ENCODE assay signal across 15 cellular contexts in the genomic region with DNA sequence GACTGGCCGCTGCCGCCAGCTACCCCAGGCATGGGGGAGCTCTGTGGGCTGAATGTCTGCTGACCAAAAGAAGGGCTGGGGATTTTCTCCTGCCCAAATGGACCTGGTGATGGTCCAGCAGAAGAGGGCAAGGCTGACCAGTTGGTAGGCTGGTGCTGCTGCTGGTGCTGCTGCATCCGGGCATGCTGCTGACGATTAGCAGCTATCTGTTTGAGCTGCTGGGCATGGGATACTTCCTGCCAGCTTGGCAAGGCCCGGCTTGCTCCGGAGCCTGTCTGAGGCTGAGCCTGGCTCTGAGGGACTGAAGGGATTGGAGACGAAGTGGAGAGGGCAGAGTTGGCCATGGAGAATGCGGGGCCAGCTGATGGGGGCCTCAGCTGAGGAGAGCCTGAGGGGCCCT.
DNase-seq lines count a peak whose midpoint lies in the region; ATAC-seq, FAIRE-seq and TF ChIP-seq lines count a peak whose summit lies in the region.
"Had no signal": no experiment of that assay in that cellular context is flagged by ENCODE, and none has a peak within 500 bp of the region (broad histone marks: within the 10 kb centered on the region; RNA-seq: fewer than 3 reads in every experiment).

No MANE protein-coding gene starts in this region.

- H3K4me2 ChIP-seq in GM12878 (ENCODE audit: control insufficient read depth, insufficient read depth): no peak overlapping the region

- H3K9me3 ChIP-seq in GM12878 (replicated peaks; ENCODE audit: control insufficient read depth, insufficient read depth, low read length): no peaks in the 10 kb centered on the region
- H3K9me3 ChIP-seq: SJCRH30 had no signal

- no peak overlapping the region for H3K9ac ChIP-seq in GM12878 (ENCODE audit: control insufficient read depth, insufficient read depth, low read length)

- no peak for TF ChIP-seq CTCF in Calu3 (IDR thresholded peaks at IDR 0.05; ENCODE audit: unreplicated experiment)
- TF ChIP-seq CTCF in GM12878 (IDR thresholded peaks at IDR 0.05 in 2 of 3, conservative IDR thresholded peaks at IDR 0.05 in 1 of 3; ENCODE audit: control insufficient read depth in 2 of 3, extremely low read depth in 1 of 3, insufficient read depth in 1 of 3, low read depth in 3 of 3, low read length in 3 of 3): no peak

- peak overlapping the region; percentile 74 for H3K27ac Mint-ChIP-seq in activated T-cell treated with anti-CD3 and anti-CD28 coated beads, Interleukin-2, amount 50 U/mL, for 72 hours
- no peak overlapping the region for H3K27ac Mint-ChIP-seq in Calu3 (ENCODE audit: unreplicated experiment)
- peak overlapping the region; percentile 73 for H3K27ac Mint-ChIP-seq in stimulated activated effector memory CD8-positive, alpha-beta T cell treated with anti-CD3 and anti-CD28 coated beads, Interleukin-12 subunit alpha, Interleukin-12 subunit beta, amount 100 ng/mL, for 72 hours
- H3K27ac Mint-ChIP-seq in activated naive CD4-positive, alpha-beta T cell treated with anti-CD3 and anti-CD28 coated beads, Interleukin-2, amount 10 ng/mL, durations not matched to agents 7 days and 5 days: no peak overlapping the region

- no peak for TF ChIP-seq RAD21 in GM12878 (IDR thresholded peaks at IDR 0.05; ENCODE audit: insufficient read depth, low read depth, low read length)

- H3K27me3 Mint-ChIP-seq in activated T-cell treated with anti-CD3 and anti-CD28 coated beads, Interleukin-2, amount 50 U/mL, for 72 hours (ENCODE audit: low read depth): no peaks in the 10 kb centered on the region
- no peaks in the 10 kb centered on the region for H3K27me3 Mint-ChIP-seq in Calu3 (ENCODE audit: unreplicated experiment)
- H3K27me3 Mint-ChIP-seq in activated naive CD4-positive, alpha-beta T cell treated with anti-CD3 and anti-CD28 coated beads, Interleukin-2, amount 10 ng/mL, durations not matched to agents 7 days and 5 days: no peaks in the 10 kb centered on the region

- DNase-seq in activated T-cell treated with anti-CD3 and anti-CD28 coated beads, Interleukin-2, amount 50 U/mL, for 72 hours: no peak
- DNase-seq in activated T-cell treated with anti-CD3 and anti-CD28 coated beads, Interleukin-2, amount 50 U/mL, for 1 hour: no peak
- DNase-seq in Calu3 (no peak), GM12878 (ENCODE audit: low read depth, low spot score) (no peak), RPMI8226 (no peak)
- DNase-seq in stimulated activated effector memory CD8-positive, alpha-beta T cell treated with anti-CD3 and anti-CD28 coated beads, Interleukin-12 subunit alpha, Interleukin-12 subunit beta, amount 100 ng/mL, for 72 hours (ENCODE audit: low spot score in 2 of 2): no peak
- DNase-seq in activated naive CD4-positive, alpha-beta T cell treated with anti-CD3 and anti-CD28 coated beads, Interleukin-2, amount 10 ng/mL, durations not matched to agents 7 days and 5 days: no peak
- DNase-seq: AML-193, DMS 273 treated with DMSO at 0.1 percent for 48 hours, Kasumi-1, NCI-H187 treated with DMSO at 0.1 percent for 48 hours, NCI-H510A, NCI-H82, SJCRH30 had no signal

- peaks cover 5 to 6% of the 10 kb centered on the region in 2 experiments for H3K36me3 ChIP-seq in GM12878 (ENCODE audit: control insufficient read depth in 2 of 2, insufficient read depth in 2 of 2, low read length in 1 of 2)
- H3K36me3 ChIP-seq: SJCRH30 had no signal

- intact Hi-C loops in Calu3 (cut with micrococcal nuclease; ENCODE audit: unreplicated experiment) (no loop called here), GM12878 (cut with micrococcal nuclease; ENCODE audit: unreplicated experiment) (loop anchor here (5.0 kb wide), 1 partner anchor 300 kb away; the partner anchor contains the start of gene JRKL)

- no peak overlapping the region for H3K27ac ChIP-seq in GM12878 (ENCODE audit: control insufficient read depth, insufficient read depth)
- H3K27ac ChIP-seq: SJCRH30 had no signal

- H3K4me3 Mint-ChIP-seq in activated T-cell treated with anti-CD3 and anti-CD28 coated beads, Interleukin-2, amount 50 U/mL, for 72 hours: peak overlapping the region; percentile 47 to 70
- no peak overlapping the region for H3K4me3 Mint-ChIP-seq in Calu3 (ENCODE audit: low read depth, unreplicated experiment)
- H3K4me3 Mint-ChIP-seq in stimulated activated effector memory CD8-positive, alpha-beta T cell treated with anti-CD3 and anti-CD28 coated beads, Interleukin-12 subunit alpha, Interleukin-12 subunit beta, amount 100 ng/mL, for 72 hours: peak overlapping the region; percentile 48
- no peak overlapping the region for H3K4me3 Mint-ChIP-seq in activated naive CD4-positive, alpha-beta T cell treated with anti-CD3 and anti-CD28 coated beads, Interleukin-2, amount 10 ng/mL, durations not matched to agents 7 days and 5 days

- H3K9me3 Mint-ChIP-seq in activated T-cell treated with anti-CD3 and anti-CD28 coated beads, Interleukin-2, amount 50 U/mL, for 72 hours: no peaks in the 10 kb centered on the region
- no peaks in the 10 kb centered on the region for H3K9me3 Mint-ChIP-seq in Calu3 (ENCODE audit: low read depth, unreplicated experiment)
- H3K9me3 Mint-ChIP-seq in stimulated activated effector memory CD8-positive, alpha-beta T cell treated with anti-CD3 and anti-CD28 coated beads, Interleukin-12 subunit alpha, Interleukin-12 subunit beta, amount 100 ng/mL, for 72 hours: no peaks in the 10 kb centered on the region
- no peaks in the 10 kb centered on the region for H3K9me3 Mint-ChIP-seq in activated naive CD4-positive, alpha-beta T cell treated with anti-CD3 and anti-CD28 coated beads, Interleukin-2, amount 10 ng/mL, durations not matched to agents 7 days and 5 days

- TF ChIP-seq POLR2A in GM12878 (IDR thresholded peaks at IDR 0.05; ENCODE audit: low read depth, low read length): no peak

- no peaks in the 10 kb centered on the region; the same call in 1 of the 2 replicates for H4K20me1 ChIP-seq in GM12878 (ENCODE audit: control insufficient read depth, insufficient read depth)

- no peaks in the 10 kb centered on the region for H3K27me3 ChIP-seq in GM12878 (replicated peaks in 1 of 2; ENCODE audit: control insufficient read depth in 2 of 2, insufficient read depth in 2 of 2, low read length in 1 of 2)
- H3K27me3 ChIP-seq: SJCRH30 had no signal

- TSS peak; percentile 24 for BruUV-seq in Calu3 (replicated peaks; lab: Mats Ljungman, UMichigan)
- BruUV-seq in GM12878 (replicated peaks; lab: Mats Ljungman, UMichigan): TSS peak; percentile 45

- FAIRE-seq in GM12878 (lab: Jason Lieb, UNC): no peak

- no peak overlapping the region for H3K4me3 ChIP-seq in GM12878
- H3K4me3 ChIP-seq: SJCRH30 had no signal

- peaks cover 8 to 18% of the 10 kb centered on the region in 2 donors for H3K36me3 Mint-ChIP-seq in activated T-cell treated with anti-CD3 and anti-CD28 coated beads, Interleukin-2, amount 50 U/mL, for 72 hours (ENCODE audit: insufficient read depth in 2 of 2)
- H3K36me3 Mint-ChIP-seq in Calu3 (ENCODE audit: insufficient read depth, unreplicated experiment): peaks cover 18% of the 10 kb centered on the region
- H3K36me3 Mint-ChIP-seq in stimulated activated effector memory CD8-positive, alpha-beta T cell treated with anti-CD3 and anti-CD28 coated beads, Interleukin-12 subunit alpha, Interleukin-12 subunit beta, amount 100 ng/mL, for 72 hours: peaks cover 24% of the 10 kb centered on the region
- H3K36me3 Mint-ChIP-seq in activated naive CD4-positive, alpha-beta T cell treated with anti-CD3 and anti-CD28 coated beads, Interleukin-2, amount 10 ng/mL, durations not matched to agents 7 days and 5 days: peaks cover 47% of the 10 kb centered on the region

- in situ Hi-C loops in GM12878 (cut with MboI): no loop called here

- H3K4me1 Mint-ChIP-seq in activated T-cell treated with anti-CD3 and anti-CD28 coated beads, Interleukin-2, amount 50 U/mL, for 72 hours (ENCODE audit: low read depth): peaks cover 82% of the 10 kb centered on the region
- H3K4me1 Mint-ChIP-seq in Calu3 (ENCODE audit: low read depth, unreplicated experiment): peaks cover 28% of the 10 kb centered on the region
- H3K4me1 Mint-ChIP-seq in stimulated activated effector memory CD8-positive, alpha-beta T cell treated with anti-CD3 and anti-CD28 coated beads, Interleukin-12 subunit alpha, Interleukin-12 subunit beta, amount 100 ng/mL, for 72 hours: peaks cover 21% of the 10 kb centered on the region
- H3K4me1 Mint-ChIP-seq in activated naive CD4-positive, alpha-beta T cell treated with anti-CD3 and anti-CD28 coated beads, Interleukin-2, amount 10 ng/mL, durations not matched to agents 7 days and 5 days: peaks cover 5% of the 10 kb centered on the region

- RAD21 ChIA-PET in GM12878 (lab: Charles Lee; ENCODE audit: unreplicated experiment): interaction anchor here (0.7 to 3.5 kb wide), 8 partner anchors 18 to 333 kb away, joined by 3 to 49 read pairs (median 4); partner anchors contain the start of gene MAML2

- POLR2A ChIA-PET in GM12878 (lab: Charles Lee): no interaction called here

- H3K79me2 ChIP-seq in GM12878 (ENCODE audit: control insufficient read depth, insufficient read depth, low read length): no peaks in the 10 kb centered on the region

- ATAC-seq in activated T-cell treated with anti-CD3 and anti-CD28 coated beads, Interleukin-2, amount 50 U/mL, for 72 hours (replicated peaks in 1 of 2): no peak
- ATAC-seq in GM12878: no peak
- no peak for ATAC-seq in stimulated activated effector memory CD8-positive, alpha-beta T cell treated with anti-CD3 and anti-CD28 coated beads, Interleukin-12 subunit alpha, Interleukin-12 subunit beta, amount 100 ng/mL, for 72 hours
- no peak for ATAC-seq in GM21717 (IDR thresholded peaks at IDR 0.05; ENCODE audit: unreplicated experiment)

- 88% methylated on average over 8 of the region's 8 CpGs for WGBS in GM12878 (ENCODE audit: insufficient coverage, insufficient replicate concordance, low lambda C conversion rate, missing lambda C conversion rate)

- no peak for TF ChIP-seq EP300 in GM12878 (IDR thresholded peaks at IDR 0.05; ENCODE audit: borderline replicate concordance in 1 of 2, control insufficient read depth in 1 of 2, low read depth in 2 of 2, low read length in 2 of 2)

- H2AFZ ChIP-seq in GM12878 (ENCODE audit: control insufficient read depth, low read depth, low read length): no peak overlapping the region

- CTCF ChIA-PET in Calu3 (lab: Charles Lee) (no interaction called here), GM12878 (lab: Yijun Ruan, JAX) (interaction anchor here (0.9 to 6.5 kb wide), 9 partner anchors 15 to 304 kb away, joined by 3 to 67 read pairs (median 4); partner anchors contain the start of gene MAML2)
- CTCF ChIA-PET in activated naive CD4-positive, alpha-beta T cell treated with anti-CD3 and anti-CD28 coated beads, Interleukin-2, amount 10 ng/mL, durations not matched to agents 7 days and 5 days (lab: Charles Lee): interaction anchor here (0.8 to 5.4 kb wide), 11 partner anchors 29 to 333 kb away, joined by 3 to 47 read pairs (median 3); partner anchors contain the start of gene MAML2

- H3K4me1 ChIP-seq in GM12878 (ENCODE audit: control insufficient read depth, insufficient read depth, low read length): no peaks in the 10 kb centered on the region

- SMC1A ChIA-PET in GM12878 (lab: Charles Lee; ENCODE audit: uncharacterized antibody, unreplicated experiment): interaction anchor here (0.9 to 8.5 kb wide), 6 partner anchors 9 to 301 kb away, joined by 4 to 62 read pairs (median 6); partner anchors contain the start of gene MAML2

TF ChIP-seq in GM12878, 131 proteins besides CTCF, POLR2A, EP300 and RAD21 (continues in another document):
- TF ChIP-seq EGR1 (IDR thresholded peaks at IDR 0.05; ENCODE audit: borderline replicate concordance in 1 of 2, low read depth in 2 of 2, low read length in 2 of 2) (no peak), YY1 (IDR thresholded peaks at IDR 0.05; ENCODE audit: low read depth, low read length) (no peak)

Comparison
In these comparisons a context has a peak if more than half of its experiments do, and no peak if none do; other contexts are left out.
1. H3K27ac Mint-ChIP-seq: peak in activated T-cell treated with anti-CD3 and anti-CD28 coated beads, Interleukin-2, amount 50 U/mL, for 72 hours (single experiment) and stimulated activated effector memory CD8-positive, alpha-beta T cell treated with anti-CD3 and anti-CD28 coated beads, Interleukin-12 subunit alpha, Interleukin-12 subunit beta, amount 100 ng/mL, for 72 hours (single experiment); none in Calu3 (single experiment) and activated naive CD4-positive, alpha-beta T cell treated with anti-CD3 and anti-CD28 coated beads, Interleukin-2, amount 10 ng/mL, durations not matched to agents 7 days and 5 days (single experiment).
2. H3K4me3 Mint-ChIP-seq: peak in activated T-cell treated with anti-CD3 and anti-CD28 coated beads, Interleukin-2, amount 50 U/mL, for 72 hours (2 of 2) and stimulated activated effector memory CD8-positive, alpha-beta T cell treated with anti-CD3 and anti-CD28 coated beads, Interleukin-12 subunit alpha, Interleukin-12 subunit beta, amount 100 ng/mL, for 72 hours (single experiment); none in Calu3 (single experiment) and activated naive CD4-positive, alpha-beta T cell treated with anti-CD3 and anti-CD28 coated beads, Interleukin-2, amount 10 ng/mL, durations not matched to agents 7 days and 5 days (single experiment).